ENCODE assay signal across 26 cellular contexts in genomic region chr2:150806336-150806735, GRCh38.
DNase-seq lines count a peak whose midpoint lies in the region; ATAC-seq, FAIRE-seq and TF ChIP-seq lines count a peak whose summit lies in the region.
"Had no signal": no experiment of that assay in that cellular context is flagged by ENCODE, and none has a peak within 500 bp of the region (broad histone marks: within the 10 kb centered on the region; RNA-seq: fewer than 3 reads in every experiment).

No MANE protein-coding gene starts in this region.

- H3K4me3 Mint-ChIP-seq in Caco-2 (ENCODE audit: unreplicated experiment): no peak overlapping the region
- no peak overlapping the region for H3K4me3 Mint-ChIP-seq in activated CD8-positive, alpha-beta memory T cell treated with anti-CD3 and anti-CD28 coated beads, Interleukin-2, amount 10 ng/mL, durations not matched to agents 7 days and 5 days
- H3K4me3 Mint-ChIP-seq: activated T-cell treated with anti-CD3 and anti-CD28 coated beads, Interleukin-2, amount 50 U/mL, for 72 hours; mesothelial cell of epicardium; naive thymus-derived CD8-positive, alpha-beta T cell had no signal

- no peak overlapping the region for H3K9ac ChIP-seq in endothelial cell of umbilical vein (replicated peaks; ENCODE audit: extremely low read depth, insufficient read depth, low read length)

- DNase-seq in AG04449 (ENCODE audit: low read depth, low spot score) (peak; percentile 7), HK-2 (ENCODE audit: unreplicated experiment) (peak; percentile 6), endothelial cell of umbilical vein (ENCODE audit: low read depth, low spot score) (peak; percentile 63), myocyte (ENCODE audit: low read depth) (peak; percentile 52), posterior vena cava (ENCODE audit: low spot score) (no peak), Caco-2 (no peak)
- DNase-seq in activated CD8-positive, alpha-beta memory T cell treated with anti-CD3 and anti-CD28 coated beads, Interleukin-2, amount 10 ng/mL, durations not matched to agents 7 days and 5 days: no peak
- DNase-seq: activated CD4-positive, alpha-beta T cell treated with anti-CD3 and anti-CD28 coated beads, Interleukin-2, amount 50 U/mL, for 1 hour; activated naive CD4-positive, alpha-beta T cell treated with Interleukin-2 at 50 U/mL for 16 hours; activated T-cell treated with anti-CD3 and anti-CD28 coated beads, Interleukin-2, amount 50 U/mL, for 72 hours; cerebellar nuclear complex; dorsolateral prefrontal cortex; foreskin keratinocyte; GF-D8; naive thymus-derived CD8-positive, alpha-beta T cell; NCI-H1105; NCI-H187 treated with DMSO at 0.1 percent for 48 hours; NCI-H526 treated with DMSO at 0.1 percent for 48 hours; occipital lobe; spleen; trophoblast cell had no signal

- no peaks in the 10 kb centered on the region for H3K9me3 Mint-ChIP-seq in Caco-2 (ENCODE audit: unreplicated experiment)
- no peaks in the 10 kb centered on the region for H3K9me3 Mint-ChIP-seq in activated CD8-positive, alpha-beta memory T cell treated with anti-CD3 and anti-CD28 coated beads, Interleukin-2, amount 10 ng/mL, durations not matched to agents 7 days and 5 days (ENCODE audit: low read depth)
- H3K9me3 Mint-ChIP-seq: activated T-cell treated with anti-CD3 and anti-CD28 coated beads, Interleukin-2, amount 50 U/mL, for 72 hours; mesothelial cell of epicardium had no signal

- H3K36me3 ChIP-seq in endothelial cell of umbilical vein (ENCODE audit: control insufficient read depth in 2 of 2, extremely low read depth in 1 of 2, insufficient read depth in 2 of 2, low read length in 2 of 2) (no peaks in the 10 kb centered on the region), Caco-2 (ENCODE audit: control insufficient read depth, insufficient read depth, low read length) (no peaks in the 10 kb centered on the region)
- H3K36me3 ChIP-seq: adrenal gland, spleen had no signal

- CTCF ChIA-PET in AG04449 (lab: Yijun Ruan, JAX) (no interaction called here), endothelial cell of umbilical vein (lab: Charles Lee) (no interaction called here), Caco-2 (lab: Charles Lee) (no interaction called here)
- CTCF ChIA-PET in activated CD8-positive, alpha-beta memory T cell treated with anti-CD3 and anti-CD28 coated beads, Interleukin-2, amount 10 ng/mL, durations not matched to agents 7 days and 5 days (lab: Charles Lee): no interaction called here

- ATAC-seq in HG03139 (IDR thresholded peaks at IDR 0.05; ENCODE audit: unreplicated experiment): no peak
- no peak for ATAC-seq in activated CD8-positive, alpha-beta memory T cell treated with anti-CD3 and anti-CD28 coated beads, Interleukin-2, amount 10 ng/mL, durations not matched to agents 7 days and 5 days
- ATAC-seq: activated T-cell treated with anti-CD3 and anti-CD28 coated beads, Interleukin-2, amount 50 U/mL, for 72 hours; foreskin keratinocyte; left lobe of liver; naive thymus-derived CD8-positive, alpha-beta T cell; Panc1 had no signal

- no peaks in the 10 kb centered on the region for H3K27me3 ChIP-seq in endothelial cell of umbilical vein (ENCODE audit: control insufficient read depth in 2 of 2, insufficient read depth in 2 of 2, low read length in 2 of 2)
- H3K27me3 ChIP-seq in Caco-2 (replicated peaks; ENCODE audit: control insufficient read depth, insufficient read depth, low read length): no peaks in the 10 kb centered on the region
- H3K27me3 ChIP-seq: adrenal gland, dorsolateral prefrontal cortex, foreskin keratinocyte, spleen had no signal

- H3K9me3 ChIP-seq in endothelial cell of umbilical vein (replicated peaks; ENCODE audit: control insufficient read depth, insufficient read depth, low read length): no peaks in the 10 kb centered on the region
- H3K9me3 ChIP-seq in Caco-2: no peaks in the 10 kb centered on the region
- H3K9me3 ChIP-seq: adrenal gland, spleen had no signal

- intact Hi-C loops in endothelial cell of umbilical vein (cut with micrococcal nuclease): no loop called here
- intact Hi-C loops in posterior vena cava (cut with DNase I): no loop called here
- intact Hi-C loops in Caco-2 (cut with micrococcal nuclease; ENCODE audit: unreplicated experiment): no loop called here

- POLR2A ChIA-PET in AG04449 (lab: Yijun Ruan, JAX): no interaction called here
- POLR2A ChIA-PET in endothelial cell of umbilical vein (lab: Charles Lee): no interaction called here
- POLR2A ChIA-PET in Caco-2 (lab: Charles Lee): no interaction called here

- H2AFZ ChIP-seq in endothelial cell of umbilical vein (ENCODE audit: low read depth, low read length): no peak overlapping the region

- dilution Hi-C loops in endothelial cell of umbilical vein (cut with MboI; ENCODE audit: extremely low pct_ligation_motif_present, low sequenced_read_pairs): no loop called here

- no peak for TF ChIP-seq POLR2A in endothelial cell of umbilical vein (IDR thresholded peaks at IDR 0.05; ENCODE audit: low read depth, low read length)

- BruUV-seq in endothelial cell of umbilical vein (replicated peaks; lab: Mats Ljungman, UMichigan) (no TSS peak), Caco-2 (replicated peaks; lab: Mats Ljungman, UMichigan) (no TSS peak)

- no peak for FAIRE-seq in endothelial cell of umbilical vein (lab: Jason Lieb, UNC)

- H3K4me3 ChIP-seq in AG04449 (ENCODE audit: low read depth, low read length) (no peak overlapping the region), endothelial cell of umbilical vein (replicated peaks in 1 of 3; ENCODE audit: insufficient read depth in 1 of 3, low read depth in 1 of 3, low read length in 3 of 3) (no peak overlapping the region), Caco-2 (ENCODE audit: low read depth, low read length) (no peak overlapping the region)
- H3K4me3 ChIP-seq: adrenal gland, dorsolateral prefrontal cortex, spleen had no signal

- no peaks in the 10 kb centered on the region for H3K4me1 ChIP-seq in endothelial cell of umbilical vein (ENCODE audit: control insufficient read depth, extremely low read depth, insufficient read depth, low read length)
- H3K4me1 ChIP-seq in Caco-2: no peaks in the 10 kb centered on the region
- H3K4me1 ChIP-seq: foreskin keratinocyte had no signal

- no peak overlapping the region for H3K27ac ChIP-seq in endothelial cell of umbilical vein (ENCODE audit: insufficient read depth, low read depth, low read length)
- H3K27ac ChIP-seq: adrenal gland, dorsolateral prefrontal cortex, foreskin keratinocyte, spleen had no signal

- H3K27me3 Mint-ChIP-seq in Caco-2 (ENCODE audit: insufficient read depth, unreplicated experiment): no peaks in the 10 kb centered on the region
- H3K27me3 Mint-ChIP-seq in activated CD8-positive, alpha-beta memory T cell treated with anti-CD3 and anti-CD28 coated beads, Interleukin-2, amount 10 ng/mL, durations not matched to agents 7 days and 5 days: no peaks in the 10 kb centered on the region

- no peaks in the 10 kb centered on the region for H3K9me1 ChIP-seq in endothelial cell of umbilical vein (replicated peaks; ENCODE audit: control insufficient read depth, extremely low read depth, insufficient read depth, low read length)

- TF ChIP-seq CTCF in AG04449 (IDR thresholded peaks at IDR 0.05; ENCODE audit: insufficient read depth, low read length, missing control alignments) (no peak), endothelial cell of umbilical vein (IDR thresholded peaks at IDR 0.05; ENCODE audit: extremely low read depth in 1 of 2, insufficient read depth in 1 of 2, low read depth in 1 of 2, low read length in 2 of 2) (no peak), Caco-2 (IDR thresholded peaks at IDR 0.05; ENCODE audit: insufficient read depth in 1 of 2, low read depth in 1 of 2, low read length in 1 of 2, severe bottlenecking in 1 of 2, unreplicated experiment in 1 of 2) (no peak)

- no peak overlapping the region for H3K27ac Mint-ChIP-seq in Caco-2 (ENCODE audit: unreplicated experiment)
- H3K27ac Mint-ChIP-seq in activated CD8-positive, alpha-beta memory T cell treated with anti-CD3 and anti-CD28 coated beads, Interleukin-2, amount 10 ng/mL, durations not matched to agents 7 days and 5 days: no peak overlapping the region
- H3K27ac Mint-ChIP-seq: activated T-cell treated with anti-CD3 and anti-CD28 coated beads, Interleukin-2, amount 50 U/mL, for 72 hours; mesothelial cell of epicardium; naive thymus-derived CD8-positive, alpha-beta T cell had no signal

- H3K4me1 Mint-ChIP-seq in Caco-2 (ENCODE audit: low read depth, unreplicated experiment): no peaks in the 10 kb centered on the region
- H3K4me1 Mint-ChIP-seq in activated CD8-positive, alpha-beta memory T cell treated with anti-CD3 and anti-CD28 coated beads, Interleukin-2, amount 10 ng/mL, durations not matched to agents 7 days and 5 days: no peaks in the 10 kb centered on the region
- H3K4me1 Mint-ChIP-seq: naive thymus-derived CD8-positive, alpha-beta T cell had no signal

- H3K4me2 ChIP-seq in endothelial cell of umbilical vein (ENCODE audit: insufficient read depth, low read length): no peak overlapping the region

- H3K36me3 Mint-ChIP-seq in Caco-2 (ENCODE audit: insufficient read depth, unreplicated experiment): no peaks in the 10 kb centered on the region
- no peaks in the 10 kb centered on the region for H3K36me3 Mint-ChIP-seq in activated CD8-positive, alpha-beta memory T cell treated with anti-CD3 and anti-CD28 coated beads, Interleukin-2, amount 10 ng/mL, durations not matched to agents 7 days and 5 days
- H3K36me3 Mint-ChIP-seq: mesothelial cell of epicardium; naive thymus-derived CD8-positive, alpha-beta T cell had no signal

- no peaks in the 10 kb centered on the region for H4K20me1 ChIP-seq in endothelial cell of umbilical vein (replicated peaks; ENCODE audit: control insufficient read depth, extremely low read depth, insufficient read depth, low read length)

- no peaks in the 10 kb centered on the region for H3K79me2 ChIP-seq in endothelial cell of umbilical vein (ENCODE audit: control insufficient read depth, insufficient read depth, low read length)

TF ChIP-seq in endothelial cell of umbilical vein, 7 proteins besides CTCF, POLR2A, EP300 and RAD21:
- TF ChIP-seq MAX (IDR thresholded peaks at IDR 0.05; ENCODE audit: insufficient read depth, insufficient read length) (no peak), JUN (IDR thresholded peaks at IDR 0.05; ENCODE audit: borderline replicate concordance, insufficient read depth, insufficient read length, low read depth) (no peak), FOS (IDR thresholded peaks at IDR 0.05; ENCODE audit: borderline replicate concordance, insufficient read depth, low read length) (no peak), MYC (IDR thresholded peaks at IDR 0.05; ENCODE audit: low read depth, low read length) (no peak), EZH2 (IDR thresholded peaks at IDR 0.05; ENCODE audit: borderline replicate concordance, low read depth, low read length, severe bottlenecking) (no peak), POLR2AphosphoS5 (IDR thresholded peaks at IDR 0.05; ENCODE audit: insufficient read depth, low read depth, low read length) (no peak), GATA2 (IDR thresholded peaks at IDR 0.05; ENCODE audit: insufficient read depth, insufficient read length, low read depth, low read length) (no peak)

Comparison
In these comparisons a context has a peak if more than half of its experiments do, and no peak if none do; other contexts are left out.
1. DNase-seq: peak in AG04449 (single experiment), HK-2 (single experiment), endothelial cell of umbilical vein (single experiment) and myocyte (single experiment); none in posterior vena cava (single experiment), Caco-2 (0 of 2) and activated CD8-positive, alpha-beta memory T cell treated with anti-CD3 and anti-CD28 coated beads, Interleukin-2, amount 10 ng/mL, durations not matched to agents 7 days and 5 days (single experiment).